8 cellular contexts compared by ENCODE assay signal in genomic region chr3:47324278-47324865, GRCh38. TPM values are rescaled to one million over a fixed set of nuclear protein-coding genes. Genes with fewer than 3 reads are reported as not detected.
A peak's percentile ranks its signal among the peaks of the same experiment; 100 is the strongest.
DNase-seq lines count a peak whose midpoint lies in the region; ATAC-seq and TF ChIP-seq lines count a peak whose summit lies in the region.

No MANE protein-coding gene starts in this region.

- peak; percentile 71 for ATAC-seq in activated CD8-positive, alpha-beta memory T cell treated with anti-CD3 and anti-CD28 coated beads, Interleukin-2, amount 10 ng/mL, durations not matched to agents 7 days and 5 days
- ATAC-seq in mucosa of descending colon (peak; percentile 93), HG03025 (IDR thresholded peaks at IDR 0.05; ENCODE audit: low FRiP score, unreplicated experiment) (no peak)
- peak; percentile 40 for ATAC-seq in stimulated activated naive CD8-positive, alpha-beta T cell treated with anti-CD3 and anti-CD28 coated beads, Interleukin-15, Interleukin-2, amounts not matched to agents 100 U/mL and 50 U/mL, for 24 hours

- no peak overlapping the region for H3K4me3 Mint-ChIP-seq in activated CD8-positive, alpha-beta memory T cell treated with anti-CD3 and anti-CD28 coated beads, Interleukin-2, amount 10 ng/mL, durations not matched to agents 7 days and 5 days

- peak; percentile 80 for DNase-seq in AG10803 (ENCODE audit: low read depth)
- DNase-seq in GM19240 (ENCODE audit: insufficient read length, low spot score) = peak; percentile 52
- peak; percentile 63 for DNase-seq in NCI-H748 (lab: John Stamatoyannopoulos, UW; ENCODE audit: unreplicated experiment)
- peak; percentile 60 for DNase-seq in activated CD8-positive, alpha-beta memory T cell treated with anti-CD3 and anti-CD28 coated beads, Interleukin-2, amount 10 ng/mL, durations not matched to agents 7 days and 5 days
- DNase-seq in epithelial cell of prostate (ENCODE audit: low read depth, low spot score) = no peak
- peak in 1 of 3 donors; percentile 83 for DNase-seq in mucosa of descending colon
- peak; percentile 44 for DNase-seq in stimulated activated naive CD8-positive, alpha-beta T cell treated with anti-CD3 and anti-CD28 coated beads, Interleukin-15, Interleukin-2, amounts not matched to agents 100 U/mL and 50 U/mL, for 24 hours

- H3K36me3 ChIP-seq in mucosa of descending colon (ENCODE audit: low read depth) = no peaks in the 10 kb centered on the region

- no peaks in the 10 kb centered on the region for H3K27me3 Mint-ChIP-seq in activated CD8-positive, alpha-beta memory T cell treated with anti-CD3 and anti-CD28 coated beads, Interleukin-2, amount 10 ng/mL, durations not matched to agents 7 days and 5 days

- TF ChIP-seq CTCF in AG10803 (conservative IDR thresholded peaks at IDR 0.05; ENCODE audit: low read length) (peak; percentile 87), mucosa of descending colon (IDR thresholded peaks at IDR 0.05) (peak; percentile 25)

- H3K4me1 Mint-ChIP-seq in activated CD8-positive, alpha-beta memory T cell treated with anti-CD3 and anti-CD28 coated beads, Interleukin-2, amount 10 ng/mL, durations not matched to agents 7 days and 5 days = peaks cover 8% of the 10 kb centered on the region

- CTCF ChIA-PET in activated CD8-positive, alpha-beta memory T cell treated with anti-CD3 and anti-CD28 coated beads, Interleukin-2, amount 10 ng/mL, durations not matched to agents 7 days and 5 days (lab: Charles Lee) = interaction anchor here (0.8 to 2.0 kb wide), 21 partner anchors 9 to 477 kb away, joined by 3 to 17 read pairs (median 4); partner anchors contain the start of genes PTPN23 and SETD2

- no peaks in the 10 kb centered on the region for H3K9me3 ChIP-seq in mucosa of descending colon

- H3K9me3 Mint-ChIP-seq in activated CD8-positive, alpha-beta memory T cell treated with anti-CD3 and anti-CD28 coated beads, Interleukin-2, amount 10 ng/mL, durations not matched to agents 7 days and 5 days (ENCODE audit: low read depth) = no peaks in the 10 kb centered on the region

- no peak overlapping the region for H3K27ac Mint-ChIP-seq in activated CD8-positive, alpha-beta memory T cell treated with anti-CD3 and anti-CD28 coated beads, Interleukin-2, amount 10 ng/mL, durations not matched to agents 7 days and 5 days

- intact Hi-C loops in mucosa of descending colon (cut with DNase I, micrococcal nuclease) = no loop called here

- H3K4me1 ChIP-seq in mucosa of descending colon (ENCODE audit: low read depth) = no peaks in the 10 kb centered on the region

- peaks cover 12% of the 10 kb centered on the region for H3K36me3 Mint-ChIP-seq in activated CD8-positive, alpha-beta memory T cell treated with anti-CD3 and anti-CD28 coated beads, Interleukin-2, amount 10 ng/mL, durations not matched to agents 7 days and 5 days

- H3K27ac ChIP-seq in epithelial cell of prostate = peak overlapping the region; percentile 48

- H3K4me3 ChIP-seq in AG10803 (ENCODE audit: low read length) = no peak overlapping the region
- no peak overlapping the region for H3K4me3 ChIP-seq in mucosa of descending colon

RNA-seq across cellular contexts. Expression of gene KLHL18, which starts 41.6 kb away (rescaled TPM):
- 10 to 100 TPM; 25.1 to 33.5 TPM for total RNA-seq in activated CD8-positive, alpha-beta memory T cell treated with anti-CD3 and anti-CD28 coated beads, Interleukin-2, amount 10 ng/mL, durations not matched to agents 7 days and 5 days
- total RNA-seq in mucosa of descending colon = 10 to 100 TPM; 17.0 to 28.7 (median 21.5) TPM

RNA-seq across cellular contexts. Expression of gene KIF9, which starts 41.8 kb away (rescaled TPM):
- 1 to 10 TPM; 3.7 to 5.8 TPM for total RNA-seq in activated CD8-positive, alpha-beta memory T cell treated with anti-CD3 and anti-CD28 coated beads, Interleukin-2, amount 10 ng/mL, durations not matched to agents 7 days and 5 days
- 1 to 10 TPM; 5.8 to 9.5 (median 6.1) TPM for total RNA-seq in mucosa of descending colon

RNA-seq across cellular contexts. Expression of gene PTPN23, which starts 56.4 kb away (rescaled TPM):
- total RNA-seq in activated CD8-positive, alpha-beta memory T cell treated with anti-CD3 and anti-CD28 coated beads, Interleukin-2, amount 10 ng/mL, durations not matched to agents 7 days and 5 days = 10 to 100 TPM; 27.0 to 32.9 TPM
- 10 to 100 TPM; 36.7 to 48.2 (median 43.6) TPM for total RNA-seq in mucosa of descending colon
